In genomic region chr1:29202053-29202452, GRCh38 we compare ENCODE assay signal across 1 cellular context.
TF ChIP-seq lines count a peak whose summit lies in the region.

No MANE protein-coding gene starts in this region.

TF ChIP-seq in SK-N-SH treated with all-trans-retinoic acid at 6 μM for 48 hours, 23 proteins besides CTCF, POLR2A, EP300 and RAD21 (continued from another document):
- TF ChIP-seq CSRNP3 (CRISPR knock-in tag; IDR thresholded peaks at IDR 0.05) (no peak), ZFP30 (CRISPR knock-in tag; IDR thresholded peaks at IDR 0.05) (no peak), TCF4 (CRISPR knock-in tag; IDR thresholded peaks at IDR 0.05; ENCODE audit: borderline replicate concordance) (no peak), PPARA (CRISPR knock-in tag; IDR thresholded peaks at IDR 0.05; ENCODE audit: borderline replicate concordance) (no peak), ARNTL (CRISPR knock-in tag; IDR thresholded peaks at IDR 0.05; ENCODE audit: borderline replicate concordance, low read depth) (no peak), ZNF70 (CRISPR knock-in tag; IDR thresholded peaks at IDR 0.05) (no peak), PATZ1 (CRISPR knock-in tag; IDR thresholded peaks at IDR 0.05; ENCODE audit: borderline replicate concordance) (no peak), RARB (CRISPR knock-in tag; IDR thresholded peaks at IDR 0.05) (no peak), TSHZ2 (CRISPR knock-in tag; IDR thresholded peaks at IDR 0.05) (no peak), SNAI2 (CRISPR knock-in tag; IDR thresholded peaks at IDR 0.05) (no peak), ZNF565 (CRISPR knock-in tag; conservative IDR thresholded peaks at IDR 0.05; ENCODE audit: low read depth) (no peak)
TF ChIP-seq in SK-N-SH treated with all-trans-retinoic acid at 6 μM for 48 hours: peak in this region for 0.
